In the genomic region with DNA sequence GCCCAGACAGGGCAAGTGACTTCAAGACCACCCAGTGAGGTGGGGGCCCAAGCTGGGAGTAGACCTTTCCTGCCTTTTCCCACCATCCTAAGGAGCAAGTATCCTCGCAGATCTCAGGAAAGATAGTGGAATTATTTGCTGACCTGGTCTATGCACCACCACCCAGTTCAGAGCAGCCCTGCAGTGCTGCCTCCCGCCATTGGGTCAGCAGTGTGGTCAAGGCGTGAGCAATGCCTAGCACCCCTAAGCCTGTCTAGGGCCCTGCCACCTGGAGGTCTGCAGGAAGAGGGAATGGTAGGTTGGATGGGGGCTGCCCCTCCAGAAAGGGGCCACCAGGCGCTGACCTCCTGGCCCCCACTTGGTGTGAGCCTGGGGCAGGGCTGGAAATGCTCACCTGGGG, we compare ENCODE assay signal across 15 cellular contexts. TPM values are rescaled to one million over a fixed set of nuclear protein-coding genes. Genes with fewer than 3 reads are reported as not detected.
DNase-seq lines count a peak whose midpoint lies in the region; ATAC-seq and TF ChIP-seq lines count a peak whose summit lies in the region.
"Had no signal": no experiment of that assay in that cellular context is flagged by ENCODE, and none has a peak within 500 bp of the region (broad histone marks: within the 10 kb centered on the region; RNA-seq: fewer than 3 reads in every experiment).

No MANE protein-coding gene starts in this region.

- TF ChIP-seq CTCF in natural killer cell (IDR thresholded peaks at IDR 0.05) = no peak

- peaks cover 0 to 2% of the 10 kb centered on the region in 2 donors for H3K27me3 Mint-ChIP-seq in natural killer cell treated with Interleukin-12 subunit alpha and Interleukin-12 subunit beta and Interleukin-15 and Interleukin-18, amount 100 ng/mL, for 72 hours
- no peaks in the 10 kb centered on the region for H3K27me3 Mint-ChIP-seq in natural killer cell (ENCODE audit: low read depth in 2 of 2)
- H3K27me3 Mint-ChIP-seq in T-cell = no peaks in the 10 kb centered on the region
- H3K27me3 Mint-ChIP-seq: B cell; CD4-positive, alpha-beta T cell had no signal

- H3K36me3 Mint-ChIP-seq in natural killer cell treated with Interleukin-12 subunit alpha and Interleukin-12 subunit beta and Interleukin-15 and Interleukin-18, amount 100 ng/mL, for 72 hours = peaks cover 13% of the 10 kb centered on the region
- H3K36me3 Mint-ChIP-seq in natural killer cell (peaks cover 8% of the 10 kb centered on the region), T-cell (peaks cover 19% of the 10 kb centered on the region)

- no peak overlapping the region for H3K4me3 Mint-ChIP-seq in natural killer cell treated with Interleukin-12 subunit alpha and Interleukin-12 subunit beta and Interleukin-15 and Interleukin-18, amount 100 ng/mL, for 72 hours
- H3K4me3 Mint-ChIP-seq in natural killer cell (no peak overlapping the region), T-cell (no peak overlapping the region)
- H3K4me3 Mint-ChIP-seq: B cell; CD4-positive, alpha-beta T cell; HFFc6 had no signal

- peaks cover 4% of the 10 kb centered on the region for H3K9me3 Mint-ChIP-seq in natural killer cell treated with Interleukin-12 subunit alpha and Interleukin-12 subunit beta and Interleukin-15 and Interleukin-18, amount 100 ng/mL, for 72 hours
- H3K9me3 Mint-ChIP-seq in natural killer cell = peaks cover 5 to 8% of the 10 kb centered on the region in 2 donors
- H3K9me3 Mint-ChIP-seq in T-cell = peaks cover 2 to 15% (median 3%) of the 10 kb centered on the region in 3 donors
- H3K9me3 Mint-ChIP-seq: HFFc6 had no signal

- POLR2A ChIA-PET in T-cell (lab: Charles Lee) = interaction anchor here (0.5 to 0.8 kb wide), 2 partner anchors 17 to 35 kb away, joined by 3 to 5 read pairs; a partner anchor contains a TSS

- CTCF ChIA-PET in T-cell (lab: Charles Lee) = interaction anchor here in 1 of 2 donors (1.1 kb wide), 1 partner anchor 8 kb away, joined by 3 read pairs; no protein-coding TSS in a partner anchor

- no peak for ATAC-seq in natural killer cell treated with Interleukin-12 subunit alpha and Interleukin-12 subunit beta and Interleukin-15 and Interleukin-18, amount 100 ng/mL, for 72 hours
- ATAC-seq in natural killer cell (no peak), left lobe of liver (peak; percentile 54), GM18873 (IDR thresholded peaks at IDR 0.05; ENCODE audit: low FRiP score, unreplicated experiment) (no peak), T-cell (replicated peaks in 1 of 4) (no peak)

- DNase-seq in natural killer cell treated with Interleukin-12 subunit alpha and Interleukin-12 subunit beta and Interleukin-15 and Interleukin-18, amount 100 ng/mL, for 72 hours (ENCODE audit: low spot score) = peak; percentile 35
- DNase-seq in natural killer cell = no peak
- no peak for DNase-seq in left lobe of liver (ENCODE audit: low spot score)
- DNase-seq in T-cell = no peak
- DNase-seq: C1 segment of cervical spinal cord; Calu3; CD4-positive, alpha-beta T cell; DMS 273 treated with DMSO at 0.1 percent for 48 hours; GOT3; HCEC 1CT; HFFc6 had no signal

- intact Hi-C loops in natural killer cell (cut with micrococcal nuclease) = no loop called here

- H3K27ac Mint-ChIP-seq in natural killer cell treated with Interleukin-12 subunit alpha and Interleukin-12 subunit beta and Interleukin-15 and Interleukin-18, amount 100 ng/mL, for 72 hours = no peak overlapping the region
- no peak overlapping the region for H3K27ac Mint-ChIP-seq in natural killer cell
- no peak overlapping the region for H3K27ac Mint-ChIP-seq in T-cell
- H3K27ac Mint-ChIP-seq: B cell; CD4-positive, alpha-beta T cell; HFFc6 had no signal

- H3K4me1 Mint-ChIP-seq in natural killer cell treated with Interleukin-12 subunit alpha and Interleukin-12 subunit beta and Interleukin-15 and Interleukin-18, amount 100 ng/mL, for 72 hours (ENCODE audit: low read depth in 2 of 2) = peaks cover 20 to 21% of the 10 kb centered on the region in 2 donors
- H3K4me1 Mint-ChIP-seq in natural killer cell = peaks cover 16 to 24% of the 10 kb centered on the region in 2 donors
- peaks cover 26 to 28% (median 28%) of the 10 kb centered on the region in 3 donors for H3K4me1 Mint-ChIP-seq in T-cell

RNA-seq across cellular contexts. Expression of a gene that starts 6.5 kb away (rescaled TPM):
- 10 to 100 TPM; 58.7 to 67.4 TPM for total RNA-seq in natural killer cell treated with Interleukin-12 subunit alpha and Interleukin-12 subunit beta and Interleukin-15 and Interleukin-18, amount 100 ng/mL, for 72 hours
- total RNA-seq in natural killer cell = 10 to 100 TPM; 15.7 to 17.5 (median 17.2) TPM
- 6.3 TPM for total RNA-seq in left lobe of liver
- 10 to 100 TPM; 22.7 to 59.2 (median 29.4) TPM for total RNA-seq in T-cell

RNA-seq across cellular contexts. Expression of a gene that starts 35.3 kb away (rescaled TPM):
- total RNA-seq in natural killer cell treated with Interleukin-12 subunit alpha and Interleukin-12 subunit beta and Interleukin-15 and Interleukin-18, amount 100 ng/mL, for 72 hours = 1 to 10 TPM in 1 of 2 donors, under 1 TPM in 1; 0.40 to 1.3 TPM
- total RNA-seq in natural killer cell (1 to 10 TPM in 2 of 3 donors, under 1 TPM in 1; 0.71 to 6.6 (median 2.7) TPM), left lobe of liver (252 TPM), T-cell (10 to 100 TPM; 10.9 to 87.9 (median 15.8) TPM)

RNA-seq across cellular contexts. Expression of a gene that starts 39.7 kb away (rescaled TPM):
- total RNA-seq in natural killer cell treated with Interleukin-12 subunit alpha and Interleukin-12 subunit beta and Interleukin-15 and Interleukin-18, amount 100 ng/mL, for 72 hours = not detected
- not detected for total RNA-seq in natural killer cell
- 0.60 TPM for total RNA-seq in left lobe of liver
- not detected for total RNA-seq in T-cell
- total RNA-seq: A172; B cell; Calu3; CD4-positive, alpha-beta T cell; Daoy; HFFc6 had no signal

RNA-seq across cellular contexts. Expression of a gene that starts 44.9 kb away (rescaled TPM):
- total RNA-seq in natural killer cell treated with Interleukin-12 subunit alpha and Interleukin-12 subunit beta and Interleukin-15 and Interleukin-18, amount 100 ng/mL, for 72 hours = 1 to 10 TPM; 5.2 to 7.4 TPM
- total RNA-seq in natural killer cell (1 to 10 TPM; 7.5 to 9.8 (median 9.5) TPM), left lobe of liver (8.7 TPM), T-cell (1 to 10 TPM; 6.2 to 8.4 (median 6.3) TPM)
